20 cellular contexts compared by ENCODE assay signal in the genomic region with DNA sequence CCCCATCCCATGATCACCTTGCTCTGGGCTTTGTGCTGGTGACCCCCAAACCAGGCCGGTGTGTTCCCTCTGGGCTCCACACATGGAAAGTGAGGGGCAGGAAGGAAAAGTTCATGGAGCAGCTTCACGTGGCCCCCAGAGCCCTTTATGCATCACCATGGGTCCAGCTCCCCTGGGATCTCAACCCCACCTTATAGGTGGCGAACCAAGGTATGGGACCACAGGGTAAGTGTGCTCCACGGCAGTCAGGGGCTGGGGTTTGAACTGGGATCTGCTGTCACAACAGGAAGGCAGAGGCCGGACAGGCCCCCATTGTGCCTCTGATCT. TPM values are rescaled to one million over a fixed set of nuclear protein-coding genes. Genes with fewer than 3 reads are reported as not detected.
A peak's percentile ranks its signal among the peaks of the same experiment; 100 is the strongest.
DNase-seq lines count a peak whose midpoint lies in the region; ATAC-seq and TF ChIP-seq lines count a peak whose summit lies in the region.
"Had no signal": no experiment of that assay in that cellular context is flagged by ENCODE, and none has a peak within 500 bp of the region (broad histone marks: within the 10 kb centered on the region; RNA-seq: fewer than 3 reads in every experiment).

No MANE protein-coding gene starts in this region.

- DNase-seq in activated CD8-positive, alpha-beta memory T cell treated with anti-CD3 and anti-CD28 coated beads, Interleukin-2, amount 50 U/mL, for 4 hours = peak; percentile 3
- DNase-seq in activated CD8-positive, alpha-beta memory T cell treated with anti-CD3 and anti-CD28 coated beads for 24 hours = no peak
- DNase-seq in CD14-positive monocyte (ENCODE audit: low spot score) = peak; percentile 33
- DNase-seq in left ventricle myocardium superior = peak; percentile 14
- DNase-seq in posterior vena cava (ENCODE audit: low spot score) = peak; percentile 38
- DNase-seq in EL = no peak
- DNase-seq in stimulated activated CD4-positive, alpha-beta T cell treated with anti-CD3 and anti-CD28 coated beads, Interleukin-1b, Interleukin-23, amount 100 ng/mL, for 48 hours = no peak
- no peak for DNase-seq in activated CD4-positive, alpha-beta T cell treated with anti-CD3 and anti-CD28 coated beads for 4 hours
- DNase-seq: Calu3, DMS79 treated with DMSO at 0.1 percent for 48 hours, NCI-H1048, NCI-H1417, NCI-H1694, NCI-H2029 treated with DMSO at 0.1 percent for 48 hours, NCI-H526 treated with DMSO at 0.1 percent for 48 hours, PC-9, SHP77 had no signal

- ATAC-seq in left ventricle myocardium superior = no peak
- ATAC-seq: HCT116 had no signal

- TF ChIP-seq CTCF in CD14-positive monocyte (IDR thresholded peaks at IDR 0.05) = no peak

- no peak overlapping the region for H3K4me3 Mint-ChIP-seq in CD14-positive monocyte
- H3K4me3 Mint-ChIP-seq: B cell had no signal

- H3K27me3 Mint-ChIP-seq in CD14-positive monocyte (ENCODE audit: low read depth in 3 of 3) = peaks cover 11 to 37% (median 22%) of the 10 kb centered on the region in 3 donors

- intact Hi-C loops in CD14-positive monocyte (cut with micrococcal nuclease) = no loop called here
- intact Hi-C loops in left ventricle myocardium superior (cut with micrococcal nuclease) = no loop called here
- intact Hi-C loops in posterior vena cava (cut with DNase I) = no loop called here

- H3K27ac Mint-ChIP-seq in CD14-positive monocyte = no peak overlapping the region
- H3K27ac Mint-ChIP-seq: B cell had no signal

- peaks cover 0 to 1% (median 0%) of the 10 kb centered on the region in 7 donors for H3K9me3 Mint-ChIP-seq in CD14-positive monocyte

- no peaks in the 10 kb centered on the region for H3K36me3 Mint-ChIP-seq in CD14-positive monocyte

- H3K4me1 Mint-ChIP-seq in CD14-positive monocyte = peaks cover 4% of the 10 kb centered on the region
- H3K4me1 Mint-ChIP-seq: B cell had no signal

RNA-seq across cellular contexts. Expression of a gene that starts 7.4 kb away (rescaled TPM):
- polyA plus RNA-seq in CD14-positive monocyte = under 1 TPM in 1 of 2 donors, not detected in 1; 0.25 TPM
- 0.79 TPM for total RNA-seq in left ventricle myocardium superior
- total RNA-seq in posterior vena cava = 1 to 10 TPM in 1 of 2 donors, under 1 TPM in 1; 0.56 to 1.2 TPM
- total RNA-seq: B cell, PC-9, RPMI7951 had no signal

Comparison
In these comparisons a context has a peak if more than half of its experiments do, and no peak if none do; other contexts are left out.
1. DNase-seq: peak in activated CD8-positive, alpha-beta memory T cell treated with anti-CD3 and anti-CD28 coated beads, Interleukin-2, amount 50 U/mL, for 4 hours (single experiment), CD14-positive monocyte (single experiment), left ventricle myocardium superior (single experiment) and posterior vena cava (single experiment); none in activated CD8-positive, alpha-beta memory T cell treated with anti-CD3 and anti-CD28 coated beads for 24 hours (single experiment), EL (single experiment), stimulated activated CD4-positive, alpha-beta T cell treated with anti-CD3 and anti-CD28 coated beads, Interleukin-1b, Interleukin-23, amount 100 ng/mL, for 48 hours (single experiment) and activated CD4-positive, alpha-beta T cell treated with anti-CD3 and anti-CD28 coated beads for 4 hours (0 of 2).